Comparison of ENCODE assay signal across 20 cellular contexts in the genomic region with DNA sequence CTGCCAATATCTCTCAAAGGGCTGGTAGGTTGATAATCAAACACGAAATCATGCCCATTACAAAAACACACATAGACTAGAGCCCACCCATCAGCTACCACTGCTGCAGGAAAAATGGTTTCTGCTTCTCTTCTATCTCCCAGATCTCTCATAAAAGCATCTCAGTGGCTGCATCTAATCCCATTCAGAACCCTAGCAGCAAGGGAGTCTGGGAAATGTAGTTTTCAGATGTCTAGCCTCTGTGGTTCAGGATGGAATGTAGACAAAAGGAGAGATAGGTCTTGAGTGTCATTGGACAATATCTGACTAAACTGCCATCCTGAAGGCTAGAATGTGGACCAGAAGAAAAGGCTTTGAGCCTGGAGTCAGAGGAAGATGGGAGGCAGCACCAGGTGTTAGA. TPM values are rescaled to one million over a fixed set of nuclear protein-coding genes. Genes with fewer than 3 reads are reported as not detected.
DNase-seq lines count a peak whose midpoint lies in the region; ATAC-seq, FAIRE-seq and TF ChIP-seq lines count a peak whose summit lies in the region.
"Had no signal": no experiment of that assay in that cellular context is flagged by ENCODE, and none has a peak within 500 bp of the region (broad histone marks: within the 10 kb centered on the region; RNA-seq: fewer than 3 reads in every experiment).

No MANE protein-coding gene starts in this region.

- no peak overlapping the region for H2AFZ ChIP-seq in GM12878 (ENCODE audit: control insufficient read depth, low read depth, low read length)

- no peak overlapping the region for H3K4me3 ChIP-seq in GM12878
- H3K4me3 ChIP-seq: SK-N-MC had no signal

- no peaks in the 10 kb centered on the region for H3K79me2 ChIP-seq in GM12878 (ENCODE audit: control insufficient read depth, insufficient read depth, low read length)

- no peak overlapping the region for H3K4me2 ChIP-seq in GM12878 (ENCODE audit: control insufficient read depth, insufficient read depth)

- 0% methylated on average over 1 of the region's 1 CpG for WGBS in GM12878 (ENCODE audit: insufficient coverage, insufficient replicate concordance, low lambda C conversion rate, missing lambda C conversion rate)

- TF ChIP-seq CTCF in GM12878 (IDR thresholded peaks at IDR 0.05 in 2 of 3, conservative IDR thresholded peaks at IDR 0.05 in 1 of 3; ENCODE audit: control insufficient read depth in 2 of 3, extremely low read depth in 1 of 3, insufficient read depth in 1 of 3, low read depth in 3 of 3, low read length in 3 of 3) = no peak

- H3K27ac ChIP-seq in GM12878 (ENCODE audit: control insufficient read depth, insufficient read depth) = no peak overlapping the region
- H3K27ac ChIP-seq: SK-N-MC had no signal

- no peak for FAIRE-seq in GM12878 (lab: Jason Lieb, UNC)
- FAIRE-seq: GM12891 had no signal

- no peak for ATAC-seq in GM12878
- ATAC-seq: Panc1, Right ventricle myocardium inferior had no signal

- DNase-seq in COLO829 (ENCODE audit: low spot score) = peak; percentile 25
- peak; percentile 16 for DNase-seq in HT1080 (ENCODE audit: low read depth)
- DNase-seq in GM12878 (ENCODE audit: low read depth, low spot score) = no peak
- DNase-seq in RPMI8226 = no peak
- DNase-seq in cardiac septum (ENCODE audit: low spot score) = no peak
- DNase-seq in NCI-H2107 (lab: John Stamatoyannopoulos, UW) = no peak
- DNase-seq: CD4-positive, alpha-beta T cell; EL; IMR-90; Kasumi-1; NCI-H1105 treated with DMSO at 0.1 percent for 48 hours; NCI-H1694; NCI-H2081 treated with DMSO at 0.1 percent for 48 hours had no signal

- H3K9me3 ChIP-seq in GM12878 (replicated peaks; ENCODE audit: control insufficient read depth, insufficient read depth, low read length) = no peaks in the 10 kb centered on the region

- CTCF ChIA-PET in GM12878 (lab: Yijun Ruan, JAX) = no interaction called here

- no peak for TF ChIP-seq RAD21 in GM12878 (IDR thresholded peaks at IDR 0.05; ENCODE audit: insufficient read depth, low read depth, low read length)

- SMC1A ChIA-PET in GM12878 (lab: Charles Lee; ENCODE audit: uncharacterized antibody, unreplicated experiment) = no interaction called here

- POLR2A ChIA-PET in GM12878 (lab: Charles Lee) = no interaction called here

- in situ Hi-C loops in GM12878 (cut with MboI) = no loop called here

- TF ChIP-seq EP300 in GM12878 (IDR thresholded peaks at IDR 0.05; ENCODE audit: borderline replicate concordance in 1 of 2, control insufficient read depth in 1 of 2, low read depth in 2 of 2, low read length in 2 of 2) = no peak

- H3K27me3 ChIP-seq in GM12878 (replicated peaks in 1 of 2; ENCODE audit: control insufficient read depth in 2 of 2, insufficient read depth in 2 of 2, low read length in 1 of 2) = no peaks in the 10 kb centered on the region

- no peaks in the 10 kb centered on the region for H3K4me1 ChIP-seq in GM12878 (ENCODE audit: control insufficient read depth, insufficient read depth, low read length)

- H3K36me3 ChIP-seq in GM12878 (ENCODE audit: control insufficient read depth in 2 of 2, insufficient read depth in 2 of 2, low read length in 1 of 2) = no peaks in the 10 kb centered on the region

- TF ChIP-seq POLR2A in GM12878 (IDR thresholded peaks at IDR 0.05; ENCODE audit: low read depth, low read length) = no peak

- no TSS peak for BruUV-seq in GM12878 (replicated peaks; lab: Mats Ljungman, UMichigan)

- H3K9ac ChIP-seq in GM12878 (ENCODE audit: control insufficient read depth, insufficient read depth, low read length) = no peak overlapping the region

- intact Hi-C loops in GM12878 (cut with micrococcal nuclease; ENCODE audit: unreplicated experiment) = no loop called here
- intact Hi-C loops in cardiac septum (cut with DNase I) = no loop called here

- no peaks in the 10 kb centered on the region for H4K20me1 ChIP-seq in GM12878 (ENCODE audit: control insufficient read depth, insufficient read depth)

- RAD21 ChIA-PET in GM12878 (lab: Charles Lee; ENCODE audit: unreplicated experiment) = no interaction called here

RNA-seq across cellular contexts. Expression of gene RDH8, which starts 32.1 kb away (rescaled TPM):
- not detected in 2 replicates for total RNA-seq in HT1080 (2014; rRNA removed; shearing (Covaris generic))
- not detected in 2 replicates for polyA plus RNA-seq in HT1080 (2015; cell fraction: cytosol; rRNA removed)
- not detected in 2 replicates for polyA plus RNA-seq in HT1080 (2015; cell fraction: nucleus; rRNA removed)
- not detected in 2 replicates for total RNA-seq in GM12878 (2013; cell fraction: nucleolus; rRNA removed)
- not detected in 2 replicates for total RNA-seq in GM12878 (2014; rRNA removed)
- not detected in 2 replicates for total RNA-seq in GM12878 (2014; rRNA removed; fragmentation: Illumina TruSeq; extraction: Trizol)
- not detected in 2 replicates for total RNA-seq in GM12878 (2021)
- polyA plus RNA-seq in GM12878 (2011; ENCODE audit: low read depth) = not detected
- polyA plus RNA-seq in GM12878 (2011; rRNA removed) = 0.46 and 0.58 TPM in 2 replicates
- 0.87 and 0.95 TPM in 2 replicates for polyA plus RNA-seq in GM12878 (2011; cell fraction: cytosol; rRNA removed)
- polyA plus RNA-seq in GM12878 (2011; cell fraction: nucleus; rRNA removed) = 0.66 and 0.76 TPM in 2 replicates
- not detected in 2 replicates for polyA plus RNA-seq in GM12878 (2012)
- polyA plus RNA-seq in GM12878 (2014; fragmentation: Illumina TruSeq; extraction: Trizol) = not detected in 2 replicates
- under 1 TPM in 1 of 2 experiments, not detected in 1; 0.04 TPM for polyA plus RNA-seq in GM12878 (2014; fragmentation: Nextera tagmentation; extraction: Ambion mirVana)
- polyA plus RNA-seq in GM12878 (2014; rRNA removed) = 0.05 TPM in 1 of 2 replicates, not detected in the other
- not detected for polyA plus RNA-seq in GM12878 (2016; fragmentation: Nextera tagmentation; extraction: Ambion mirVana)
- 0.15 and 0.52 TPM in 2 replicates for polyA minus RNA-seq in GM12878 (2011; rRNA and poly(A)+ RNA removed)
- not detected in 2 replicates for polyA minus RNA-seq in GM12878 (2011; cell fraction: cytosol; rRNA and poly(A)+ RNA removed)
- polyA minus RNA-seq in GM12878 (2011; cell fraction: nucleus; rRNA and poly(A)+ RNA removed) = not detected in 2 replicates
- not detected for total RNA-seq in cardiac septum
- total RNA-seq: A172; CD4-positive, alpha-beta T cell; H4; NCI-H460; Right ventricle myocardium inferior had no signal
- polyA plus RNA-seq: IMR-90 had no signal

RNA-seq across cellular contexts. Expression of gene COL5A3, which starts 35.1 kb away (rescaled TPM):
- total RNA-seq in HT1080 (2014; rRNA removed; shearing (Covaris generic)) = not detected in 2 replicates
- not detected in 2 replicates for polyA plus RNA-seq in HT1080 (2015; cell fraction: cytosol; rRNA removed)
- polyA plus RNA-seq in HT1080 (2015; cell fraction: nucleus; rRNA removed) = 0.12 TPM in 1 of 2 replicates, not detected in the other
- total RNA-seq in GM12878 (2013; cell fraction: nucleolus; rRNA removed) = 1.4 TPM in 2 replicates
- total RNA-seq in GM12878 (2014; rRNA removed) = under 0.01 and 0.05 TPM in 2 replicates
- total RNA-seq in GM12878 (2014; rRNA removed; fragmentation: Illumina TruSeq; extraction: Trizol) = 0.05 and 0.09 TPM in 2 replicates
- total RNA-seq in GM12878 (2021) = 0.18 and 0.19 TPM in 2 replicates
- 0.04 TPM for polyA plus RNA-seq in GM12878 (2011; ENCODE audit: low read depth)
- polyA plus RNA-seq in GM12878 (2011; rRNA removed) = 5.5 and 8.3 TPM in 2 replicates
- polyA plus RNA-seq in GM12878 (2011; cell fraction: cytosol; rRNA removed) = 7.8 and 9.6 TPM in 2 replicates
- 62.0 and 70.8 TPM in 2 replicates for polyA plus RNA-seq in GM12878 (2011; cell fraction: nucleus; rRNA removed)
- 0.29 and 0.34 TPM in 2 replicates for polyA plus RNA-seq in GM12878 (2012)
- polyA plus RNA-seq in GM12878 (2014; fragmentation: Illumina TruSeq; extraction: Trizol) = 0.03 and 0.06 TPM in 2 replicates
- polyA plus RNA-seq in GM12878 (2014; fragmentation: Nextera tagmentation; extraction: Ambion mirVana) = under 1 TPM in 1 of 2 experiments, not detected in 1; 0.04 TPM
- 0.10 and 0.13 TPM in 2 replicates for polyA plus RNA-seq in GM12878 (2014; rRNA removed)
- under 1 TPM in 1 of 2 experiments, not detected in 1; 0.32 TPM for polyA plus RNA-seq in GM12878 (2016; fragmentation: Nextera tagmentation; extraction: Ambion mirVana)
- polyA minus RNA-seq in GM12878 (2011; rRNA and poly(A)+ RNA removed) = 4.9 and 9.5 TPM in 2 replicates
- 5.0 and 5.7 TPM in 2 replicates for polyA minus RNA-seq in GM12878 (2011; cell fraction: cytosol; rRNA and poly(A)+ RNA removed)
- polyA minus RNA-seq in GM12878 (2011; cell fraction: nucleus; rRNA and poly(A)+ RNA removed) = 10.3 and 11.0 TPM in 2 replicates
- total RNA-seq in cardiac septum = 8.9 TPM
- total RNA-seq: H4 had no signal

RNA-seq across cellular contexts. Expression of gene SHFL, which starts 40.7 kb away (rescaled TPM):
- total RNA-seq in HT1080 (2014; rRNA removed; shearing (Covaris generic)) = 6.9 and 9.5 TPM in 2 replicates
- 15.6 and 17.5 TPM in 2 replicates for polyA plus RNA-seq in HT1080 (2015; cell fraction: cytosol; rRNA removed)
- 43.9 and 47.6 TPM in 2 replicates for polyA plus RNA-seq in HT1080 (2015; cell fraction: nucleus; rRNA removed)
- total RNA-seq in GM12878 (2013; cell fraction: nucleolus; rRNA removed) = 59.9 and 73.5 TPM in 2 replicates
- total RNA-seq in GM12878 (2014; rRNA removed) (44.6 and 45.4 TPM in 2 replicates), GM12878 (2014; rRNA removed; fragmentation: Illumina TruSeq; extraction: Trizol) (30.5 and 30.7 TPM in 2 replicates), GM12878 (2021) (51.7 and 57.9 TPM in 2 replicates), cardiac septum (9.4 TPM)
- 39.3 TPM for polyA plus RNA-seq in GM12878 (2011; ENCODE audit: low read depth)
- polyA plus RNA-seq in GM12878 (2011; rRNA removed) (53.1 and 63.7 TPM in 2 replicates), GM12878 (2014; fragmentation: Illumina TruSeq; extraction: Trizol) (41.7 and 49.6 TPM in 2 replicates), GM12878 (2014; fragmentation: Nextera tagmentation; extraction: Ambion mirVana) (10 to 100 TPM in 1 of 2 experiments, 1 to 10 TPM in 1; 8.0 to 18.3 TPM), GM12878 (2014; rRNA removed) (83.8 and 83.9 TPM in 2 replicates), GM12878 (2016; fragmentation: Nextera tagmentation; extraction: Ambion mirVana) (10 to 100 TPM; 33.6 to 36.8 TPM)
- polyA plus RNA-seq in GM12878 (2011; cell fraction: cytosol; rRNA removed) = 68.1 and 104 TPM in 2 replicates
- polyA plus RNA-seq in GM12878 (2011; cell fraction: nucleus; rRNA removed) = 400 and 422 TPM in 2 replicates
- 71.2 and 100 TPM in 2 replicates for polyA plus RNA-seq in GM12878 (2012)
- polyA minus RNA-seq in GM12878 (2011; rRNA and poly(A)+ RNA removed) = 34.3 and 50.4 TPM in 2 replicates
- polyA minus RNA-seq in GM12878 (2011; cell fraction: cytosol; rRNA and poly(A)+ RNA removed) = 16.6 and 22.1 TPM in 2 replicates
- 40.0 and 54.8 TPM in 2 replicates for polyA minus RNA-seq in GM12878 (2011; cell fraction: nucleus; rRNA and poly(A)+ RNA removed)

RNA-seq across cellular contexts. Expression of gene ANGPTL6, which starts 57.1 kb away (rescaled TPM):
- total RNA-seq in HT1080 (2014; rRNA removed; shearing (Covaris generic)) = 0.35 and 0.53 TPM in 2 replicates
- polyA plus RNA-seq in HT1080 (2015; cell fraction: cytosol; rRNA removed) = 0.20 TPM in 1 of 2 replicates, not detected in the other
- 0.17 and 0.60 TPM in 2 replicates for polyA plus RNA-seq in HT1080 (2015; cell fraction: nucleus; rRNA removed)
- total RNA-seq in GM12878 (2013; cell fraction: nucleolus; rRNA removed) = 38.8 and 41.4 TPM in 2 replicates
- total RNA-seq in GM12878 (2014; rRNA removed) = 13.1 and 17.4 TPM in 2 replicates
- 6.0 and 7.2 TPM in 2 replicates for total RNA-seq in GM12878 (2014; rRNA removed; fragmentation: Illumina TruSeq; extraction: Trizol)
- 16.5 and 16.8 TPM in 2 replicates for total RNA-seq in GM12878 (2021)
- polyA plus RNA-seq in GM12878 (2011; ENCODE audit: low read depth) = 11.7 TPM
- 10.5 and 23.6 TPM in 2 replicates for polyA plus RNA-seq in GM12878 (2011; rRNA removed)
- 40.4 and 48.7 TPM in 2 replicates for polyA plus RNA-seq in GM12878 (2011; cell fraction: cytosol; rRNA removed)
- polyA plus RNA-seq in GM12878 (2011; cell fraction: nucleus; rRNA removed) = 150 and 154 TPM in 2 replicates
- polyA plus RNA-seq in GM12878 (2012) = 23.2 and 29.6 TPM in 2 replicates
- 2.3 and 6.6 TPM in 2 replicates for polyA plus RNA-seq in GM12878 (2014; fragmentation: Illumina TruSeq; extraction: Trizol)
- under 1 TPM; 0.45 to 0.90 TPM for polyA plus RNA-seq in GM12878 (2014; fragmentation: Nextera tagmentation; extraction: Ambion mirVana)
- 18.3 and 18.9 TPM in 2 replicates for polyA plus RNA-seq in GM12878 (2014; rRNA removed)
- polyA plus RNA-seq in GM12878 (2016; fragmentation: Nextera tagmentation; extraction: Ambion mirVana) = 1 to 10 TPM; 1.3 to 4.9 TPM
- 7.7 and 16.2 TPM in 2 replicates for polyA minus RNA-seq in GM12878 (2011; rRNA and poly(A)+ RNA removed)
- polyA minus RNA-seq in GM12878 (2011; cell fraction: cytosol; rRNA and poly(A)+ RNA removed) = 8.8 and 10.2 TPM in 2 replicates
- 8.5 and 16.2 TPM in 2 replicates for polyA minus RNA-seq in GM12878 (2011; cell fraction: nucleus; rRNA and poly(A)+ RNA removed)
- total RNA-seq in cardiac septum = 0.19 TPM
- total RNA-seq: IMR-90, NCI-H460, Right ventricle myocardium inferior had no signal

Comparison
In these comparisons a context has a peak if more than half of its experiments do, and no peak if none do; other contexts are left out.
1. DNase-seq: peak in COLO829 (single experiment) and HT1080 (single experiment); none in GM12878 (single experiment), RPMI8226 (single experiment), cardiac septum (single experiment) and NCI-H2107 (single experiment).